Comparison of ENCODE assay signal across 1 cellular context in the genomic region with DNA sequence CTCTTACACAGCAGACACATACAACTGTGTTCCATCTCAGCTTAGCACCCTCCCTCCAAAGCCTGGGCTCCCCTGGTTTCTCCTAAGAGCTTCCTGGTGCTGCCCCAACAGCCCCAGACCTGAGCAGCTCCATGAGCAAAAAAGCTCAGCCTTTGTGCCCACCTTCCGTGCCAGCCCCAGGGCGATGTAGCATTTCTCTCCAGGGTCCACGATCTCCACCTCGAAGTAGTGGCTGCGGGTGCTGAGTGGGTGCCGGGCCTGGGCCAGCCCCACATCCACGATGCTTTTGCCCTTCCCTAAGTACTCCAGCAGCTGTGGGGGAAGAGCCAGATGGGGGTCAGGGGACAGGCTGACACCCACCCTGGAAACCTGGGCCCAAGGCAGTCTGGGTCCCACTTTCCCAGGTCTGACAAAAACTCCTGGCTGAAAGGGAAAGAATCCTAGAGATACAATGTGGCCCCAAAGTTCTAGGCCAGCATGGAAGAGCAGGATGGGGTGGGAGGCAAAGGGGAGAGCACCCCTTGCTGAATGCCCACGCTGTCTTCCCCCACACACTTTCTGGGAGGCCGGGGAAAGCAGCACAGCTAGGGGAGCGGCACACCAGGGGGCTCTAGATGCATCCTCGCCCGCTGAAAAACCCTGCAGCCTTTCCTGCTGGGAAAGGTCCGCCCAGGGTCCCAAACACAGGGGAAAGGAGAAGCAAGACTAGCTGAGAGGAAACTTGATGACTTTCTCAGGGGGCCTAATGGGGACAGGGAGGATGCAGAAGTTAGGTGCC.
TF ChIP-seq lines count a peak whose summit lies in the region.

No MANE protein-coding gene starts in this region.

TF ChIP-seq in H1, 55 proteins besides CTCF, POLR2A, EP300 and RAD21:
- no peak for TF ChIP-seq NANOG (IDR thresholded peaks at IDR 0.05; ENCODE audit: insufficient read depth, low read depth, low read length, poor library complexity, severe bottlenecking)
- TF ChIP-seq TCF12 (IDR thresholded peaks at IDR 0.05; ENCODE audit: low read depth, low read length) = no peak
- TF ChIP-seq JUN (IDR thresholded peaks at IDR 0.05; ENCODE audit: low read depth, low read length) = no peak
- no peak for TF ChIP-seq POU5F1 (IDR thresholded peaks at IDR 0.05; ENCODE audit: low read depth, low read length)
- TF ChIP-seq, protein P1, sequence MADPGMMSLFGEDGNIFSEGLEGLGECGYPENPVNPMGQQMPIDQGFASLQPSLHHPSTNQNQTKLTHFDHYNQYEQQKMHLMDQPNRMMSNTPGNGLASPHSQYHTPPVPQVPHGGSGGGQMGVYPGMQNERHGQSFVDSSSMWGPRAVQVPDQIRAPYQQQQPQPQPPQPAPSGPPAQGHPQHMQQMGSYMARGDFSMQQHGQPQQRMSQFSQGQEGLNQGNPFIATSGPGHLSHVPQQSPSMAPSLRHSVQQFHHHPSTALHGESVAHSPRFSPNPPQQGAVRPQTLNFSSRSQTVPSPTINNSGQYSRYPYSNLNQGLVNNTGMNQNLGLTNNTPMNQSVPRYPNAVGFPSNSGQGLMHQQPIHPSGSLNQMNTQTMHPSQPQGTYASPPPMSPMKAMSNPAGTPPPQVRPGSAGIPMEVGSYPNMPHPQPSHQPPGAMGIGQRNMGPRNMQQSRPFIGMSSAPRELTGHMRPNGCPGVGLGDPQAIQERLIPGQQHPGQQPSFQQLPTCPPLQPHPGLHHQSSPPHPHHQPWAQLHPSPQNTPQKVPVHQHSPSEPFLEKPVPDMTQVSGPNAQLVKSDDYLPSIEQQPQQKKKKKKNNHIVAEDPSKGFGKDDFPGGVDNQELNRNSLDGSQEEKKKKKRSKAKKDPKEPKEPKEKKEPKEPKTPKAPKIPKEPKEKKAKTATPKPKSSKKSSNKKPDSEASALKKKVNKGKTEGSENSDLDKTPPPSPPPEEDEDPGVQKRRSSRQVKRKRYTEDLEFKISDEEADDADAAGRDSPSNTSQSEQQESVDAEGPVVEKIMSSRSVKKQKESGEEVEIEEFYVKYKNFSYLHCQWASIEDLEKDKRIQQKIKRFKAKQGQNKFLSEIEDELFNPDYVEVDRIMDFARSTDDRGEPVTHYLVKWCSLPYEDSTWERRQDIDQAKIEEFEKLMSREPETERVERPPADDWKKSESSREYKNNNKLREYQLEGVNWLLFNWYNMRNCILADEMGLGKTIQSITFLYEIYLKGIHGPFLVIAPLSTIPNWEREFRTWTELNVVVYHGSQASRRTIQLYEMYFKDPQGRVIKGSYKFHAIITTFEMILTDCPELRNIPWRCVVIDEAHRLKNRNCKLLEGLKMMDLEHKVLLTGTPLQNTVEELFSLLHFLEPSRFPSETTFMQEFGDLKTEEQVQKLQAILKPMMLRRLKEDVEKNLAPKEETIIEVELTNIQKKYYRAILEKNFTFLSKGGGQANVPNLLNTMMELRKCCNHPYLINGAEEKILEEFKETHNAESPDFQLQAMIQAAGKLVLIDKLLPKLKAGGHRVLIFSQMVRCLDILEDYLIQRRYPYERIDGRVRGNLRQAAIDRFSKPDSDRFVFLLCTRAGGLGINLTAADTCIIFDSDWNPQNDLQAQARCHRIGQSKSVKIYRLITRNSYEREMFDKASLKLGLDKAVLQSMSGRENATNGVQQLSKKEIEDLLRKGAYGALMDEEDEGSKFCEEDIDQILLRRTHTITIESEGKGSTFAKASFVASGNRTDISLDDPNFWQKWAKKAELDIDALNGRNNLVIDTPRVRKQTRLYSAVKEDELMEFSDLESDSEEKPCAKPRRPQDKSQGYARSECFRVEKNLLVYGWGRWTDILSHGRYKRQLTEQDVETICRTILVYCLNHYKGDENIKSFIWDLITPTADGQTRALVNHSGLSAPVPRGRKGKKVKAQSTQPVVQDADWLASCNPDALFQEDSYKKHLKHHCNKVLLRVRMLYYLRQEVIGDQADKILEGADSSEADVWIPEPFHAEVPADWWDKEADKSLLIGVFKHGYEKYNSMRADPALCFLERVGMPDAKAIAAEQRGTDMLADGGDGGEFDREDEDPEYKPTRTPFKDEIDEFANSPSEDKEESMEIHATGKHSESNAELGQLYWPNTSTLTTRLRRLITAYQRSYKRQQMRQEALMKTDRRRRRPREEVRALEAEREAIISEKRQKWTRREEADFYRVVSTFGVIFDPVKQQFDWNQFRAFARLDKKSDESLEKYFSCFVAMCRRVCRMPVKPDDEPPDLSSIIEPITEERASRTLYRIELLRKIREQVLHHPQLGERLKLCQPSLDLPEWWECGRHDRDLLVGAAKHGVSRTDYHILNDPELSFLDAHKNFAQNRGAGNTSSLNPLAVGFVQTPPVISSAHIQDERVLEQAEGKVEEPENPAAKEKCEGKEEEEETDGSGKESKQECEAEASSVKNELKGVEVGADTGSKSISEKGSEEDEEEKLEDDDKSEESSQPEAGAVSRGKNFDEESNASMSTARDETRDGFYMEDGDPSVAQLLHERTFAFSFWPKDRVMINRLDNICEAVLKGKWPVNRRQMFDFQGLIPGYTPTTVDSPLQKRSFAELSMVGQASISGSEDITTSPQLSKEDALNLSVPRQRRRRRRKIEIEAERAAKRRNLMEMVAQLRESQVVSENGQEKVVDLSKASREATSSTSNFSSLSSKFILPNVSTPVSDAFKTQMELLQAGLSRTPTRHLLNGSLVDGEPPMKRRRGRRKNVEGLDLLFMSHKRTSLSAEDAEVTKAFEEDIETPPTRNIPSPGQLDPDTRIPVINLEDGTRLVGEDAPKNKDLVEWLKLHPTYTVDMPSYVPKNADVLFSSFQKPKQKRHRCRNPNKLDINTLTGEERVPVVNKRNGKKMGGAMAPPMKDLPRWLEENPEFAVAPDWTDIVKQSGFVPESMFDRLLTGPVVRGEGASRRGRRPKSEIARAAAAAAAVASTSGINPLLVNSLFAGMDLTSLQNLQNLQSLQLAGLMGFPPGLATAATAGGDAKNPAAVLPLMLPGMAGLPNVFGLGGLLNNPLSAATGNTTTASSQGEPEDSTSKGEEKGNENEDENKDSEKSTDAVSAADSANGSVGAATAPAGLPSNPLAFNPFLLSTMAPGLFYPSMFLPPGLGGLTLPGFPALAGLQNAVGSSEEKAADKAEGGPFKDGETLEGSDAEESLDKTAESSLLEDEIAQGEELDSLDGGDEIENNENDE (IDR thresholded peaks at IDR 0.05; ENCODE audit: insufficient replicate concordance, low read length) = no peak
- no peak for TF ChIP-seq KDM5A (IDR thresholded peaks at IDR 0.05; ENCODE audit: low read length)
